ENCODE assay signal across 6 cellular contexts in genomic region chr2:219254590-219255219, GRCh38. TPM values are rescaled to one million over a fixed set of nuclear protein-coding genes. Genes with fewer than 3 reads are reported as not detected.
DNase-seq lines count a peak whose midpoint lies in the region; ATAC-seq and TF ChIP-seq lines count a peak whose summit lies in the region.

No MANE protein-coding gene starts in this region.

- no peaks in the 10 kb centered on the region for H4K20me1 ChIP-seq in GM23338 (replicated peaks; ENCODE audit: insufficient read depth)

- no peaks in the 10 kb centered on the region for H3K9me3 ChIP-seq in AG04450 (ENCODE audit: control insufficient read depth, insufficient read depth, low read length)

- peak overlapping the region; percentile 53 for H3K4me3 Mint-ChIP-seq in GM23338

- DNase-seq in AG04450 (ENCODE audit: low read depth, low spot score): no peak
- no peak for DNase-seq in GM23338 (ENCODE audit: low spot score)
- peak; percentile 83 for DNase-seq in SKM-1 treated with dmso at 0.1 percent for 144 hours (lab: John Stamatoyannopoulos, UW; ENCODE audit: unreplicated experiment)
- DNase-seq in fibroblast of gingiva (ENCODE audit: low read depth): peak; percentile 15
- peak; percentile 53 for DNase-seq in stimulated activated CD8-positive, alpha-beta memory T cell treated with anti-CD3 and anti-CD28 coated beads, Interleukin-4, amount 100 ng/mL, for 48 hours
- no peak for DNase-seq in NCI-H2171 (lab: John Stamatoyannopoulos, UW)

- no peaks in the 10 kb centered on the region for H3K9me2 ChIP-seq in GM23338 (ENCODE audit: insufficient read depth)

- no peaks in the 10 kb centered on the region for H3K79me2 ChIP-seq in GM23338 (replicated peaks; ENCODE audit: insufficient read depth)

- H3K4me2 ChIP-seq in GM23338: peak overlapping the region; percentile 96

- H3K36me3 ChIP-seq in GM23338 (ENCODE audit: insufficient read depth): peaks cover 3% of the 10 kb centered on the region; the same call in 1 of the 2 replicates

- no peaks in the 10 kb centered on the region; the same call in 1 of the 2 replicates for H3F3A ChIP-seq in GM23338 (replicated peaks; ENCODE audit: low read depth)

- POLR2A ChIA-PET in AG04450 (lab: Yijun Ruan, JAX): interaction anchor here (1.1 to 1.7 kb wide), 2 partner anchors 24 to 25 kb away, joined by 5 to 8 read pairs; partner anchors contain the start of genes ANKZF1, ATG9A and DNAJB2

- peaks cover 39% of the 10 kb centered on the region for H3K27me3 Mint-ChIP-seq in GM23338 (ENCODE audit: insufficient read depth, low read depth, poor library complexity)

- H3K27ac ChIP-seq in AG04450 (ENCODE audit: low read depth, low read length): no peak overlapping the region
- H3K27ac ChIP-seq in GM23338 (ENCODE audit: low read depth): no peak overlapping the region

- no peak overlapping the region for H3K27ac Mint-ChIP-seq in GM23338

- H3K4me3 ChIP-seq in AG04450 (ENCODE audit: low read depth, low read length) (peak overlapping the region; percentile 66), GM23338 (peak overlapping the region; percentile 74)

- H3K4me1 ChIP-seq in GM23338 (ENCODE audit: insufficient read depth): peaks cover 7% of the 10 kb centered on the region; the same call in 1 of the 2 replicates

- no peak for TF ChIP-seq CTCF in AG04450 (IDR thresholded peaks at IDR 0.05; ENCODE audit: low read depth, low read length)
- no peak for TF ChIP-seq CTCF in GM23338 (conservative IDR thresholded peaks at IDR 0.05; ENCODE audit: low read depth in 2 of 2)

- ATAC-seq in GM23338: no peak

- H3K4me1 Mint-ChIP-seq in GM23338: peaks cover 29% of the 10 kb centered on the region

- H3K27me3 ChIP-seq in AG04450 (ENCODE audit: control insufficient read depth, insufficient read depth, low read length) (peaks cover 15% of the 10 kb centered on the region), GM23338 (ENCODE audit: insufficient read depth) (peaks cover 48% of the 10 kb centered on the region)

- no peaks in the 10 kb centered on the region for H3K9me3 Mint-ChIP-seq in GM23338

- peak overlapping the region; percentile 84; the same call in 1 of the 2 replicates for H2AFZ ChIP-seq in GM23338

- H3K36me3 Mint-ChIP-seq in GM23338 (ENCODE audit: low read depth): peaks cover 23% of the 10 kb centered on the region

- CTCF ChIA-PET in AG04450 (lab: Charles Lee): interaction anchor here (1.0 to 2.9 kb wide), 3 partner anchors 23 to 83 kb away, joined by 3 to 18 read pairs (median 13); no protein-coding TSS in a partner anchor

TF ChIP-seq in GM23338, 12 proteins besides CTCF, POLR2A, EP300 and RAD21:
- TF ChIP-seq REST (IDR thresholded peaks at IDR 0.05; ENCODE audit: unreplicated experiment) (no peak), ZNF331 (CRISPR knock-in tag; IDR thresholded peaks at IDR 0.05; ENCODE audit: low read depth) (no peak), EZH2 (IDR thresholded peaks at IDR 0.05; ENCODE audit: low read depth, unreplicated experiment) (peak; percentile 32)

RNA-seq across cellular contexts. Expression of gene TUBA4A, which starts 1.0 kb away (rescaled TPM):
- polyA plus RNA-seq in AG04450 (2011; rRNA removed) (22.4 and 22.6 TPM in 2 replicates), GM23338 (2016; fragmentation: Nextera tagmentation; extraction: Ambion mirVana) (43.3 and 44.3 TPM in 2 replicates)
- 8.5 and 9.5 TPM in 2 replicates for polyA minus RNA-seq in AG04450 (2011; rRNA and poly(A)+ RNA removed)
- 77.7 and 89.6 TPM in 2 replicates for total RNA-seq in GM23338 (2014; rRNA removed; shearing (Covaris generic))

RNA-seq across cellular contexts. Expression of gene TUBA4B, which starts 1.7 kb away (rescaled TPM):
- polyA plus RNA-seq in AG04450 (2011; rRNA removed) (not detected in 2 replicates), GM23338 (2016; fragmentation: Nextera tagmentation; extraction: Ambion mirVana) (0.17 TPM in 1 of 2 replicates, not detected in the other)
- polyA minus RNA-seq in AG04450 (2011; rRNA and poly(A)+ RNA removed): not detected in 2 replicates
- 0.14 TPM in 1 of 2 replicates, not detected in the other for total RNA-seq in GM23338 (2014; rRNA removed; shearing (Covaris generic))

RNA-seq across cellular contexts. Expression of gene STK16, which starts 9.4 kb away (rescaled TPM):
- polyA plus RNA-seq in AG04450 (2011; rRNA removed) (33.9 and 36.6 TPM in 2 replicates), GM23338 (2016; fragmentation: Nextera tagmentation; extraction: Ambion mirVana) (3.1 and 3.4 TPM in 2 replicates)
- 33.2 and 51.3 TPM in 2 replicates for polyA minus RNA-seq in AG04450 (2011; rRNA and poly(A)+ RNA removed)
- 12.1 and 17.0 TPM in 2 replicates for total RNA-seq in GM23338 (2014; rRNA removed; shearing (Covaris generic))

RNA-seq across cellular contexts. Expression of gene GLB1L, which starts 9.5 kb away (rescaled TPM):
- 8.8 and 9.6 TPM in 2 replicates for polyA plus RNA-seq in AG04450 (2011; rRNA removed)
- polyA minus RNA-seq in AG04450 (2011; rRNA and poly(A)+ RNA removed): 6.2 and 7.4 TPM in 2 replicates
- total RNA-seq in GM23338 (2014; rRNA removed; shearing (Covaris generic)): 5.4 and 5.6 TPM in 2 replicates
- 1.7 TPM in 2 replicates for polyA plus RNA-seq in GM23338 (2016; fragmentation: Nextera tagmentation; extraction: Ambion mirVana)

RNA-seq across cellular contexts. Expression of gene DNAJB2, which starts 24.5 kb away (rescaled TPM):
- polyA plus RNA-seq in AG04450 (2011; rRNA removed) (40.6 and 41.1 TPM in 2 replicates), GM23338 (2016; fragmentation: Nextera tagmentation; extraction: Ambion mirVana) (6.4 and 9.0 TPM in 2 replicates)
- polyA minus RNA-seq in AG04450 (2011; rRNA and poly(A)+ RNA removed): 49.0 and 66.1 TPM in 2 replicates
- 25.5 and 25.9 TPM in 2 replicates for total RNA-seq in GM23338 (2014; rRNA removed; shearing (Covaris generic))

Comparison
In these comparisons a context has a peak if more than half of its experiments do, and no peak if none do; other contexts are left out.
1. DNase-seq: peak in SKM-1 treated with dmso at 0.1 percent for 144 hours (single experiment), fibroblast of gingiva (single experiment) and stimulated activated CD8-positive, alpha-beta memory T cell treated with anti-CD3 and anti-CD28 coated beads, Interleukin-4, amount 100 ng/mL, for 48 hours (single experiment); none in AG04450 (single experiment), GM23338 (single experiment) and NCI-H2171 (single experiment).